ENCODE assay signal across 20 cellular contexts in genomic region chr20:50596694-50597021, GRCh38.
DNase-seq lines count a peak whose midpoint lies in the region; ATAC-seq, FAIRE-seq and TF ChIP-seq lines count a peak whose summit lies in the region.
"Had no signal": no experiment of that assay in that cellular context is flagged by ENCODE, and none has a peak within 500 bp of the region (broad histone marks: within the 10 kb centered on the region; RNA-seq: fewer than 3 reads in every experiment).

No MANE protein-coding gene starts in this region.

- no peak for FAIRE-seq in H1 (lab: Jason Lieb, UNC)
- FAIRE-seq: GM12891 had no signal

- H3K56ac ChIP-seq in H1 (replicated peaks; ENCODE audit: insufficient read length, low read depth, low read length) = no peak overlapping the region

- no peaks in the 10 kb centered on the region for H3K9me3 Mint-ChIP-seq in Calu3 (ENCODE audit: low read depth, unreplicated experiment)
- H3K9me3 Mint-ChIP-seq in IgD-negative memory B cell = no peaks in the 10 kb centered on the region
- H3K9me3 Mint-ChIP-seq in stimulated activated memory B cell treated with anti-CD40 and anti-IgM and Interleukin-4, amounts not matched to agents 10 μg/mL and 1 μg/mL and 100 μg/mL, for 72 hours = no peaks in the 10 kb centered on the region
- H3K9me3 Mint-ChIP-seq: CD4-positive, alpha-beta memory T cell; GM23338; T-cell had no signal

- peaks cover 59% of the 10 kb centered on the region for H3K36me3 Mint-ChIP-seq in Calu3 (ENCODE audit: insufficient read depth, unreplicated experiment)
- no peaks in the 10 kb centered on the region for H3K36me3 Mint-ChIP-seq in IgD-negative memory B cell
- no peaks in the 10 kb centered on the region for H3K36me3 Mint-ChIP-seq in stimulated activated memory B cell treated with anti-CD40 and anti-IgM and Interleukin-4, amounts not matched to agents 10 μg/mL and 1 μg/mL and 100 μg/mL, for 72 hours
- H3K36me3 Mint-ChIP-seq: CD4-positive, alpha-beta memory T cell; T-cell had no signal

- WGBS in H1 (ENCODE audit: extremely low coverage in 1 of 2, insufficient coverage in 1 of 2, insufficient read length in 1 of 2, insufficient replicate concordance in 2 of 2, low coverage in 1 of 2, low lambda C conversion rate in 2 of 2, missing lambda C conversion rate in 1 of 2), 2 experiments = 95% methylated on average over 11 of the region's 11 CpGs; no CpG with 5 or more reads in 1 of the 2 experiments

- H2AFZ ChIP-seq in H1 (ENCODE audit: low read length) = no peak overlapping the region
- H2AFZ ChIP-seq: GM23338 had no signal

- no peak for ATAC-seq in stimulated activated memory B cell treated with anti-CD40 and anti-IgM and Interleukin-4, amounts not matched to agents 10 μg/mL and 1 μg/mL and 100 μg/mL, for 72 hours
- ATAC-seq in HG03095 (IDR thresholded peaks at IDR 0.05; ENCODE audit: unreplicated experiment) = no peak
- ATAC-seq in GM19455 (IDR thresholded peaks at IDR 0.05; ENCODE audit: unreplicated experiment) = no peak
- ATAC-seq: T-cell had no signal

- H3K18ac ChIP-seq in H1 (ENCODE audit: extremely low read depth, low read length) = peak overlapping the region; percentile 78; the same call in 1 of the 2 replicates

- H2BK12ac ChIP-seq in H1 (ENCODE audit: low read depth, low read length) = peak overlapping the region; percentile 92; the same call in 1 of the 2 replicates

- H3K9ac ChIP-seq in H1 (replicated peaks in 1 of 4; ENCODE audit: extremely low read depth in 1 of 4, low read depth in 3 of 4, low read length in 3 of 4) = no peak overlapping the region
- H3K9ac ChIP-seq: KMS-11 had no signal

- H2BK15ac ChIP-seq in H1 (ENCODE audit: low read length) = peak overlapping the region; percentile 92; the same call in 1 of the 2 replicates

- H2BK5ac ChIP-seq in H1 (ENCODE audit: low read depth, low read length) = peak overlapping the region; percentile 78; the same call in 1 of the 2 replicates

- no peak overlapping the region for H4K8ac ChIP-seq in H1 (ENCODE audit: extremely low read depth, insufficient read depth, low read length)

- H3K4me3 Mint-ChIP-seq in Calu3 (ENCODE audit: low read depth, unreplicated experiment) (peak overlapping the region; percentile 18), IgD-negative memory B cell (peak overlapping the region in 1 of 4 donors; percentile 63)
- H3K4me3 Mint-ChIP-seq in stimulated activated memory B cell treated with anti-CD40 and anti-IgM and Interleukin-4, amounts not matched to agents 10 μg/mL and 1 μg/mL and 100 μg/mL, for 72 hours = peak overlapping the region; percentile 53
- H3K4me3 Mint-ChIP-seq: CD4-positive, alpha-beta memory T cell; GM23338; T-cell had no signal

- H3K4me3 ChIP-seq in H1 (ENCODE audit: extremely low read depth in 1 of 4, insufficient read depth in 2 of 4, low read depth in 3 of 4, low read length in 4 of 4) = no peak overlapping the region
- H3K4me3 ChIP-seq: GM23338, Peyer's patch, SJCRH30 had no signal

- DNase-seq in Calu3 (no peak), H1 (ENCODE audit: low read depth in 1 of 2, low spot score in 2 of 2) (no peak), erythroblast (lab: John Stamatoyannopoulos, UW) (no peak)
- DNase-seq: Caco-2; CD4-positive, alpha-beta memory T cell; NCI-H1092 treated with DMSO at 0.1 percent for 48 hours; NCI-H1436 treated with DMSO at 0.1 percent for 48 hours; NCI-H1930; NCI-H2227 treated with DMSO at 0.1 percent for 48 hours; NCI-H748 treated with DMSO at 0.1 percent for 48 hours; Peyer's patch; SJCRH30; T-cell had no signal

- no peak overlapping the region for H3K14ac ChIP-seq in H1 (ENCODE audit: insufficient read length)

- no peak overlapping the region for H4K5ac ChIP-seq in H1 (ENCODE audit: insufficient read length, low read depth, low read length)

- no peaks in the 10 kb centered on the region for H3K79me2 ChIP-seq in H1 (ENCODE audit: control insufficient read depth in 1 of 2, insufficient read depth in 2 of 2, low read length in 2 of 2)

- no peaks in the 10 kb centered on the region for H3K9me3 ChIP-seq in H1 (ENCODE audit: insufficient read depth in 2 of 2, low read depth in 1 of 2, low read length in 1 of 2)
- H3K9me3 ChIP-seq: Caco-2, Peyer's patch, SJCRH30 had no signal

- H3K27ac ChIP-seq in H1 (ENCODE audit: low read depth, low read length) = no peak overlapping the region
- H3K27ac ChIP-seq: KMS-11, Peyer's patch, SJCRH30 had no signal

- TF ChIP-seq EP300 in H1 (IDR thresholded peaks at IDR 0.05; ENCODE audit: borderline replicate concordance in 1 of 2, low read depth in 2 of 2, low read length in 2 of 2) = no peak

- POLR2A ChIA-PET in H1 (lab: Charles Lee; ENCODE audit: partially characterized antibody) = interaction anchor here (0.9 to 1.5 kb wide), 3 partner anchors 8 to 40 kb away, joined by 3 read pairs; no protein-coding TSS in a partner anchor

- no peak for TF ChIP-seq POLR2A in H1 (IDR thresholded peaks at IDR 0.05; ENCODE audit: control extremely low read depth in 1 of 2, low read depth in 2 of 2, low read length in 2 of 2)
- TF ChIP-seq POLR2A in erythroblast (IDR thresholded peaks at IDR 0.05; ENCODE audit: low read length) = no peak

- intact Hi-C loops in Calu3 (cut with micrococcal nuclease; ENCODE audit: unreplicated experiment) = no loop called here

- H3K4me1 Mint-ChIP-seq in Calu3 (ENCODE audit: low read depth, unreplicated experiment) (peaks cover 30% of the 10 kb centered on the region), IgD-negative memory B cell (peaks cover 12 to 38% (median 35%) of the 10 kb centered on the region in 3 donors)
- H3K4me1 Mint-ChIP-seq in stimulated activated memory B cell treated with anti-CD40 and anti-IgM and Interleukin-4, amounts not matched to agents 10 μg/mL and 1 μg/mL and 100 μg/mL, for 72 hours = peaks cover 52% of the 10 kb centered on the region

- H3K79me1 ChIP-seq in H1 (ENCODE audit: low read depth, low read length) = no peaks in the 10 kb centered on the region; the same call in 1 of the 2 replicates

- no peak for TF ChIP-seq RAD21 in H1 (IDR thresholded peaks at IDR 0.05 in 1 of 2, conservative IDR thresholded peaks at IDR 0.05 in 1 of 2; ENCODE audit: low read depth in 2 of 2, low read length in 2 of 2)

- no peaks in the 10 kb centered on the region for H3K27me3 ChIP-seq in H1 (replicated peaks in 1 of 4; ENCODE audit: control insufficient read depth in 3 of 4, extremely low read depth in 1 of 4, insufficient read depth in 3 of 4, low read length in 3 of 4)
- H3K27me3 ChIP-seq: Peyer's patch had no signal

- 0 out of 2 replicates have a peak overlapping the region, but pooled peaks have one; percentile 61 for H2BK20ac ChIP-seq in H1 (ENCODE audit: low read length)

- H3K4me2 ChIP-seq in H1 (ENCODE audit: insufficient read depth in 1 of 2, low read depth in 2 of 2, low read length in 2 of 2) = no peak overlapping the region
- H3K4me2 ChIP-seq: GM23338, KMS-11 had no signal

- no peak for TF ChIP-seq CTCF in Calu3 (IDR thresholded peaks at IDR 0.05; ENCODE audit: unreplicated experiment)
- no peak for TF ChIP-seq CTCF in H1 (IDR thresholded peaks at IDR 0.05; ENCODE audit: control extremely low read depth in 1 of 3, insufficient read depth in 1 of 3, low read depth in 1 of 3, low read length in 3 of 3)

- H3K23ac ChIP-seq in H1 (ENCODE audit: insufficient read length) = no peak overlapping the region

- no peak overlapping the region for H2BK120ac ChIP-seq in H1 (replicated peaks; ENCODE audit: low read depth, low read length)

- no peaks in the 10 kb centered on the region for H4K20me1 ChIP-seq in H1 (replicated peaks in 1 of 2; ENCODE audit: control insufficient read depth in 1 of 2, insufficient read depth in 2 of 2, low read length in 2 of 2)

- H2AK5ac ChIP-seq in H1 (ENCODE audit: low read depth, low read length) = no peak overlapping the region

- CTCF ChIA-PET in Calu3 (lab: Charles Lee) = interaction anchor here (0.6 to 2.1 kb wide), 3 partner anchors 29 to 148 kb away, joined by 5 to 6 read pairs (median 6); no protein-coding TSS in a partner anchor
- CTCF ChIA-PET in H1 (lab: Charles Lee; ENCODE audit: partially characterized antibody) = interaction anchor here (0.6 to 5.4 kb wide), 6 partner anchors 10 to 158 kb away, joined by 3 to 36 read pairs (median 3); no protein-coding TSS in a partner anchor

- no peak overlapping the region for H4K91ac ChIP-seq in H1 (replicated peaks; ENCODE audit: insufficient read length, low read length)

- H3K4ac ChIP-seq in H1 (replicated peaks; ENCODE audit: insufficient read length, low read depth, low read length) = no peak overlapping the region

- peak overlapping the region; percentile 46 for H3K27ac Mint-ChIP-seq in Calu3 (ENCODE audit: unreplicated experiment)
- peak overlapping the region in 2 of 3 donors; percentile 82 to 95 for H3K27ac Mint-ChIP-seq in IgD-negative memory B cell
- peak overlapping the region; percentile 75 for H3K27ac Mint-ChIP-seq in stimulated activated memory B cell treated with anti-CD40 and anti-IgM and Interleukin-4, amounts not matched to agents 10 μg/mL and 1 μg/mL and 100 μg/mL, for 72 hours
- H3K27ac Mint-ChIP-seq: T-cell had no signal

- no peaks in the 10 kb centered on the region for H3K36me3 ChIP-seq in H1 (ENCODE audit: control insufficient read depth in 2 of 4, insufficient read depth in 4 of 4, low read length in 3 of 4)
- H3K36me3 ChIP-seq: Peyer's patch, SJCRH30 had no signal

- BruUV-seq in Calu3 (replicated peaks; lab: Mats Ljungman, UMichigan) = no TSS peak

- peaks cover 20% of the 10 kb centered on the region for H3K27me3 Mint-ChIP-seq in Calu3 (ENCODE audit: unreplicated experiment)
- peaks cover 17% of the 10 kb centered on the region for H3K27me3 Mint-ChIP-seq in IgD-negative memory B cell
- peaks cover 16% of the 10 kb centered on the region for H3K27me3 Mint-ChIP-seq in stimulated activated memory B cell treated with anti-CD40 and anti-IgM and Interleukin-4, amounts not matched to agents 10 μg/mL and 1 μg/mL and 100 μg/mL, for 72 hours

- peaks cover 0 to 13% (median 8%) of the 10 kb centered on the region in 4 experiments; a peak in 4 of 7 replicates for H3K4me1 ChIP-seq in H1 (replicated peaks in 1 of 4; ENCODE audit: control insufficient read depth in 3 of 4, insufficient read depth in 4 of 4, low read length in 3 of 4)
- H3K4me1 ChIP-seq: Caco-2 had no signal

- no peaks in the 10 kb centered on the region for H3K23me2 ChIP-seq in H1 (ENCODE audit: low read depth, low read length)

TF ChIP-seq in H1, 55 proteins besides CTCF, POLR2A, EP300 and RAD21:
- TF ChIP-seq SP2 (IDR thresholded peaks at IDR 0.05; ENCODE audit: low read length) (no peak), EGR1 (IDR thresholded peaks at IDR 0.05; ENCODE audit: borderline replicate concordance, low read depth, low read length) (no peak), TBP (IDR thresholded peaks at IDR 0.05; ENCODE audit: low read depth, low read length) (no peak), CTBP2 (IDR thresholded peaks at IDR 0.05; ENCODE audit: borderline replicate concordance, insufficient read depth, insufficient read length, low read length) (no peak), HDAC2 (IDR thresholded peaks at IDR 0.05; ENCODE audit: borderline replicate concordance in 1 of 2, low read depth in 2 of 2, low read length in 2 of 2) (no peak)
